ENCODE assay signal across 10 cellular contexts in the genomic region with DNA sequence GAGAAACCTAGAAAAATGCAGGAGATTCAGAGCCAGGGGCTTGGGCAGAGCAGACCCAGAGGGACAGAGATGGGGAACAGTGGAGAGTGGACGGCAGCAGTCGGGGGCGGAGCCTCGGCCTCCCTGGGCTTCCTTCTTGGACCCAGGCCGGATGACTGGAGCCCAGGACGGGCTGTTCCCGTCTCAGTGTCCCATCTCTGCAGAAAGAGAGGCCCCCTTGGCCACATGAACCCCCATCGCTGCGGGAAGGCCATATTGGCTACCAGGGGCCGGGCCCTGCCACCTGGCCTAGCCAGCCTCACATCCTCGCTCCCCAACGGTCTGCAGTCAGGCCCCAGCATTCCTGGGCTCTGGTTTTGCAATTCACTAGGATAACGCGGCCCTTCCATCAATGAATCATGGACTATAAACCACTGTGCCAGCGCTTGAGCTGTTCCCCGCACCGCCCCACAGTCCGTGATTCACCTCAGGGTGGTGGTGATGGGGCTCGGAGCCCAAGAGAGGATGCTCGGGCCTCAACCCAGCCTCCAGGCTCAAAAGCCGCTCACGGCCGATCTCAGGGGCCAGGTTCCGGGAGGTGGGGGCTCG.
DNase-seq lines count a peak whose midpoint lies in the region; ATAC-seq and TF ChIP-seq lines count a peak whose summit lies in the region.
"Had no signal": no experiment of that assay in that cellular context is flagged by ENCODE, and none has a peak within 500 bp of the region (broad histone marks: within the 10 kb centered on the region; RNA-seq: fewer than 3 reads in every experiment).

No MANE protein-coding gene starts in this region.

- H3K27me3 Mint-ChIP-seq in central memory CD8-positive, alpha-beta T cell, result no peaks in the 10 kb centered on the region
- no peaks in the 10 kb centered on the region for H3K27me3 Mint-ChIP-seq in activated CD4-positive, alpha-beta memory T cell treated with anti-CD3 and anti-CD28 coated beads for 36 hours
- no peaks in the 10 kb centered on the region for H3K27me3 Mint-ChIP-seq in effector memory CD8-positive, alpha-beta T cell

- no peak for TF ChIP-seq EP300 in upper lobe of left lung (IDR thresholded peaks at IDR 0.05)

- CTCF ChIA-PET in activated CD4-positive, alpha-beta memory T cell treated with anti-CD3 and anti-CD28 coated beads for 36 hours (lab: Charles Lee), result no interaction called here

- peaks cover 76% of the 10 kb centered on the region for H3K36me3 ChIP-seq in lower lobe of right lung
- H3K36me3 ChIP-seq in upper lobe of left lung, result peaks cover 6 to 74% (median 53%) of the 10 kb centered on the region in 4 donors

- WGBS in upper lobe of left lung, 2 donors, result 91 to 98% methylated on average over 4 to 25 of the region's 25 CpGs

- no peak overlapping the region for H3K4me3 ChIP-seq in lower lobe of right lung
- H3K4me3 ChIP-seq in upper lobe of left lung, result no peak overlapping the region

- H3K27ac Mint-ChIP-seq in central memory CD8-positive, alpha-beta T cell (ENCODE audit: low read depth), result peak overlapping the region; percentile 58
- H3K27ac Mint-ChIP-seq in activated CD4-positive, alpha-beta memory T cell treated with anti-CD3 and anti-CD28 coated beads for 36 hours, result no peak overlapping the region
- H3K27ac Mint-ChIP-seq in effector memory CD8-positive, alpha-beta T cell, result peak overlapping the region in 1 of 2 donors; percentile 70

- H3K9me3 Mint-ChIP-seq in central memory CD8-positive, alpha-beta T cell, result no peaks in the 10 kb centered on the region
- H3K9me3 Mint-ChIP-seq in activated CD4-positive, alpha-beta memory T cell treated with anti-CD3 and anti-CD28 coated beads for 36 hours, result no peaks in the 10 kb centered on the region
- no peaks in the 10 kb centered on the region for H3K9me3 Mint-ChIP-seq in effector memory CD8-positive, alpha-beta T cell

- DNase-seq in NCI-H82 (lab: John Stamatoyannopoulos, UW) (peak; percentile 33), NCI-H82 treated with DMSO at 0.1 percent for 48 hours (lab: John Stamatoyannopoulos, UW; ENCODE audit: unreplicated experiment) (no peak), lower lobe of right lung (no peak), upper lobe of left lung (peak in 1 of 2 donors; percentile 81)
- no peak for DNase-seq in central memory CD8-positive, alpha-beta T cell (ENCODE audit: low spot score in 2 of 2)
- DNase-seq in activated CD4-positive, alpha-beta memory T cell treated with anti-CD3 and anti-CD28 coated beads for 36 hours, result no peak
- DNase-seq in activated CD4-positive, alpha-beta T cell treated with anti-CD3 and anti-CD28 coated beads, Interleukin-2, amount 50 U/mL, for 1 hour, result no peak
- no peak for DNase-seq in effector memory CD8-positive, alpha-beta T cell
- DNase-seq: NCI-H2107; stimulated activated CD8-positive, alpha-beta memory T cell treated with anti-CD3 and anti-CD28 coated beads, Interleukin-4, amount 100 ng/mL, for 48 hours had no signal

- TF ChIP-seq CTCF in lower lobe of right lung (IDR thresholded peaks at IDR 0.05) (no peak), upper lobe of left lung (IDR thresholded peaks at IDR 0.05) (no peak)

- no peak overlapping the region for H3K27ac ChIP-seq in lower lobe of right lung
- peak overlapping the region in 2 of 4 donors; percentile 11 to 57 for H3K27ac ChIP-seq in upper lobe of left lung

- H3K9me3 ChIP-seq in lower lobe of right lung (no peaks in the 10 kb centered on the region), upper lobe of left lung (no peaks in the 10 kb centered on the region)

- H3K27me3 ChIP-seq in lower lobe of right lung (ENCODE audit: low read depth), result no peaks in the 10 kb centered on the region
- no peaks in the 10 kb centered on the region for H3K27me3 ChIP-seq in upper lobe of left lung

- H3K4me1 ChIP-seq in lower lobe of right lung (peaks cover 28% of the 10 kb centered on the region), upper lobe of left lung (peaks cover 7 to 18% (median 16%) of the 10 kb centered on the region in 4 donors)

- peaks cover 19% of the 10 kb centered on the region for H3K36me3 Mint-ChIP-seq in central memory CD8-positive, alpha-beta T cell (ENCODE audit: insufficient read depth)
- H3K36me3 Mint-ChIP-seq in activated CD4-positive, alpha-beta memory T cell treated with anti-CD3 and anti-CD28 coated beads for 36 hours, result no peaks in the 10 kb centered on the region
- H3K36me3 Mint-ChIP-seq in effector memory CD8-positive, alpha-beta T cell (ENCODE audit: insufficient read depth), result peaks cover 8% of the 10 kb centered on the region

- no peak overlapping the region for H3K4me3 Mint-ChIP-seq in central memory CD8-positive, alpha-beta T cell
- no peak overlapping the region for H3K4me3 Mint-ChIP-seq in activated CD4-positive, alpha-beta memory T cell treated with anti-CD3 and anti-CD28 coated beads for 36 hours
- H3K4me3 Mint-ChIP-seq in effector memory CD8-positive, alpha-beta T cell, result no peak overlapping the region

- intact Hi-C loops in lower lobe of right lung (cut with DNase I), result no loop called here
- intact Hi-C loops in activated CD4-positive, alpha-beta memory T cell treated with anti-CD3 and anti-CD28 coated beads for 36 hours (cut with micrococcal nuclease), result no loop called here

- no peak for TF ChIP-seq POLR2A in upper lobe of left lung (IDR thresholded peaks at IDR 0.05)

- POLR2A ChIA-PET in activated CD4-positive, alpha-beta memory T cell treated with anti-CD3 and anti-CD28 coated beads for 36 hours (lab: Charles Lee), result no interaction called here

- peaks cover 29% of the 10 kb centered on the region for H3K4me1 Mint-ChIP-seq in central memory CD8-positive, alpha-beta T cell
- H3K4me1 Mint-ChIP-seq in activated CD4-positive, alpha-beta memory T cell treated with anti-CD3 and anti-CD28 coated beads for 36 hours (ENCODE audit: low read depth), result no peaks in the 10 kb centered on the region
- peaks cover 10 to 33% of the 10 kb centered on the region in 2 donors for H3K4me1 Mint-ChIP-seq in effector memory CD8-positive, alpha-beta T cell (ENCODE audit: low read depth in 2 of 2)

- no peak for ATAC-seq in central memory CD8-positive, alpha-beta T cell (replicated peaks; ENCODE audit: extremely low read depth, poor library complexity, severe bottlenecking)
- ATAC-seq in lower lobe of right lung (peak; percentile 13 to 16), upper lobe of left lung (ENCODE audit: low FRiP score in 2 of 2) (peak; percentile 23 to 89)
- no peak for ATAC-seq in effector memory CD8-positive, alpha-beta T cell (replicated peaks)

Comparison
In these comparisons a context has a peak if more than half of its experiments do, and no peak if none do; other contexts are left out.
1. ATAC-seq: peak in lower lobe of right lung (2 of 2) and upper lobe of left lung (2 of 2); none in central memory CD8-positive, alpha-beta T cell (single experiment) and effector memory CD8-positive, alpha-beta T cell (single experiment).